37 cellular contexts compared by ENCODE assay signal in genomic region chr1:80272495-80272894, GRCh38.
DNase-seq lines count a peak whose midpoint lies in the region; ATAC-seq, FAIRE-seq and TF ChIP-seq lines count a peak whose summit lies in the region.
"Had no signal": no experiment of that assay in that cellular context is flagged by ENCODE, and none has a peak within 500 bp of the region (broad histone marks: within the 10 kb centered on the region; RNA-seq: fewer than 3 reads in every experiment).

No MANE protein-coding gene starts in this region.

- no peaks in the 10 kb centered on the region for H3K27me3 Mint-ChIP-seq in GM23338 (ENCODE audit: insufficient read depth, low read depth, poor library complexity)
- H3K27me3 Mint-ChIP-seq: B cell; CD4-positive, alpha-beta memory T cell; CD4-positive, alpha-beta T cell; CD4-positive, CD25-positive, alpha-beta regulatory T cell; CD8-positive, alpha-beta memory T cell had no signal

- intact Hi-C loops in HepG2 (cut with micrococcal nuclease; ENCODE audit: unreplicated experiment): no loop called here
- intact Hi-C loops in right lobe of liver (cut with DNase I): no loop called here
- intact Hi-C loops in GM12878 (cut with micrococcal nuclease; ENCODE audit: unreplicated experiment): no loop called here
- intact Hi-C loops in transverse colon (cut with DNase I; ENCODE audit: low total_unique reads): no loop called here

- H3K4me2 ChIP-seq in HepG2 (ENCODE audit: low read depth, low read length): no peak overlapping the region
- no peak overlapping the region for H3K4me2 ChIP-seq in GM23338
- H3K4me2 ChIP-seq in GM12878 (ENCODE audit: control insufficient read depth, insufficient read depth): no peak overlapping the region
- H3K4me2 ChIP-seq in hepatocyte: no peak overlapping the region
- H3K4me2 ChIP-seq: A549; BLaER1; BLaER1 treated with 17β-estradiol and CSF1 and Interleukin-3, amounts not matched to agents 10 nM and 100 nM had no signal

- H2AFZ ChIP-seq in HepG2 (ENCODE audit: low read length) (no peak overlapping the region), GM23338 (peak overlapping the region; percentile 48; the same call in 1 of the 2 replicates), GM12878 (ENCODE audit: control insufficient read depth, low read depth, low read length) (no peak overlapping the region), hepatocyte (no peak overlapping the region)

- H3K9me3 ChIP-seq in HepG2 (ENCODE audit: low read length) (peaks cover 85% of the 10 kb centered on the region), right lobe of liver (no peaks in the 10 kb centered on the region), HEK293 (ENCODE audit: control insufficient read depth, insufficient read depth, low read depth, low read length) (no peaks in the 10 kb centered on the region), GM12878 (replicated peaks; ENCODE audit: control insufficient read depth, insufficient read depth, low read length) (no peaks in the 10 kb centered on the region), hepatocyte (ENCODE audit: low read depth) (no peaks in the 10 kb centered on the region), tibial nerve (no peaks in the 10 kb centered on the region), transverse colon (no peaks in the 10 kb centered on the region)
- H3K9me3 ChIP-seq: A549; BE2C; BLaER1; BLaER1 treated with 17β-estradiol and CSF1 and Interleukin-3, amounts not matched to agents 10 nM and 100 nM; Caco-2 had no signal

- no peak for TF ChIP-seq POLR2A in HepG2 (IDR thresholded peaks at IDR 0.05; ENCODE audit: insufficient read depth in 1 of 2, low read depth in 2 of 2, low read length in 2 of 2)
- TF ChIP-seq POLR2A in right lobe of liver (IDR thresholded peaks at IDR 0.05): no peak
- TF ChIP-seq POLR2A in GM12878 (IDR thresholded peaks at IDR 0.05; ENCODE audit: low read depth, low read length): no peak
- TF ChIP-seq POLR2A in tibial nerve (IDR thresholded peaks at IDR 0.05): no peak
- TF ChIP-seq POLR2A in transverse colon (IDR thresholded peaks at IDR 0.05): no peak

- no peaks in the 10 kb centered on the region for H3F3A ChIP-seq in GM23338 (replicated peaks; ENCODE audit: low read depth)

- H3K4me3 ChIP-seq in HepG2 (replicated peaks in 1 of 3; ENCODE audit: insufficient read depth in 1 of 3, low read depth in 2 of 3, low read length in 3 of 3): no peak overlapping the region
- no peak overlapping the region for H3K4me3 ChIP-seq in right lobe of liver
- H3K4me3 ChIP-seq in GM23338: no peak overlapping the region
- H3K4me3 ChIP-seq in HEK293 (ENCODE audit: low read depth, low read length): no peak overlapping the region
- no peak overlapping the region for H3K4me3 ChIP-seq in GM12878
- no peak overlapping the region for H3K4me3 ChIP-seq in hepatocyte
- no peak overlapping the region for H3K4me3 ChIP-seq in tibial nerve
- no peak overlapping the region for H3K4me3 ChIP-seq in transverse colon
- H3K4me3 ChIP-seq: A549; BLaER1; BLaER1 treated with 17β-estradiol and CSF1 and Interleukin-3, amounts not matched to agents 10 nM and 100 nM had no signal

- RAD21 ChIA-PET in GM12878 (lab: Charles Lee; ENCODE audit: unreplicated experiment): no interaction called here

- H3K9me2 ChIP-seq in GM23338 (ENCODE audit: insufficient read depth): no peaks in the 10 kb centered on the region; the same call in none of the 2 replicates
- no peaks in the 10 kb centered on the region for H3K9me2 ChIP-seq in hepatocyte (replicated peaks; ENCODE audit: insufficient read depth)

- H3K9ac ChIP-seq in HepG2 (ENCODE audit: insufficient read depth, low read depth, low read length): no peak overlapping the region
- H3K9ac ChIP-seq in GM12878 (ENCODE audit: control insufficient read depth, insufficient read depth, low read length): no peak overlapping the region
- H3K9ac ChIP-seq: BLaER1; BLaER1 treated with 17β-estradiol and CSF1 and Interleukin-3, amounts not matched to agents 10 nM and 100 nM had no signal

- in situ Hi-C loops in HepG2 (cut with HindIII; ENCODE audit: extremely low pct_ligation_motif_present, low pct_unique_long_range_greater_than_20kb) (no loop called here), GM12878 (cut with MboI) (no loop called here), transverse colon (cut with MboI; ENCODE audit: low pct_ligation_motif_present in 1 of 4, low pct_unique_long_range_greater_than_20kb in 1 of 4, low sequenced_read_pairs in 3 of 4) (no loop called here)

- CTCF ChIA-PET in HepG2 (lab: Yijun Ruan, JAX; ENCODE audit: low intra/inter-chr PET ratio, low total read pairs) (no interaction called here), HEK293 (lab: Yijun Ruan, JAX) (no interaction called here), GM12878 (lab: Yijun Ruan, JAX) (no interaction called here)

- TF ChIP-seq CTCF in HepG2 (CRISPR knock-in tag; IDR thresholded peaks at IDR 0.05) (no peak), right lobe of liver (IDR thresholded peaks at IDR 0.05) (no peak), GM23338 (conservative IDR thresholded peaks at IDR 0.05; ENCODE audit: low read depth in 2 of 2) (no peak), HEK293 (tag by site-specific recombination; IDR thresholded peaks at IDR 0.05) (no peak), GM12878 (IDR thresholded peaks at IDR 0.05 in 2 of 3, conservative IDR thresholded peaks at IDR 0.05 in 1 of 3; ENCODE audit: control insufficient read depth in 2 of 3, extremely low read depth in 1 of 3, insufficient read depth in 1 of 3, low read depth in 3 of 3, low read length in 3 of 3) (no peak), hepatocyte (IDR thresholded peaks at IDR 0.05; ENCODE audit: poor library complexity) (no peak), tibial nerve (IDR thresholded peaks at IDR 0.05) (no peak), transverse colon (IDR thresholded peaks at IDR 0.05) (no peak)

- H3K4me1 Mint-ChIP-seq in GM23338: peaks cover 4% of the 10 kb centered on the region; the same call in 2 of the 3 replicates
- H3K4me1 Mint-ChIP-seq: B cell; CD14-positive monocyte; CD4-positive, alpha-beta memory T cell; CD4-positive, CD25-positive, alpha-beta regulatory T cell; CD8-positive, alpha-beta memory T cell had no signal

- POLR2A ChIA-PET in HepG2 (lab: Yijun Ruan, JAX) (no interaction called here), HEK293 (lab: Yijun Ruan, JAX) (no interaction called here), GM12878 (lab: Charles Lee) (no interaction called here)

- BruUV-seq in HepG2 (replicated peaks; lab: Mats Ljungman, UMichigan) (no TSS peak), GM12878 (replicated peaks; lab: Mats Ljungman, UMichigan) (no TSS peak)

- no peak overlapping the region for H3K4me3 Mint-ChIP-seq in GM23338
- H3K4me3 Mint-ChIP-seq: B cell; CD14-positive monocyte; CD4-positive, alpha-beta memory T cell; CD4-positive, alpha-beta T cell; CD4-positive, CD25-positive, alpha-beta regulatory T cell; CD8-positive, alpha-beta memory T cell; CD8-positive, alpha-beta T cell had no signal

- H3K36me3 ChIP-seq in HepG2 (replicated peaks in 1 of 2; ENCODE audit: control insufficient read depth in 1 of 2, insufficient read depth in 2 of 2, low read length in 2 of 2) (no peaks in the 10 kb centered on the region), right lobe of liver (no peaks in the 10 kb centered on the region), GM23338 (ENCODE audit: insufficient read depth) (no peaks in the 10 kb centered on the region), HEK293 (ENCODE audit: control insufficient read depth in 2 of 2, insufficient read depth in 1 of 2, low read length in 2 of 2) (no peaks in the 10 kb centered on the region), GM12878 (ENCODE audit: control insufficient read depth in 2 of 2, insufficient read depth in 2 of 2, low read length in 1 of 2) (no peaks in the 10 kb centered on the region), hepatocyte (replicated peaks; ENCODE audit: insufficient read depth, low read depth) (no peaks in the 10 kb centered on the region), tibial nerve (no peaks in the 10 kb centered on the region), transverse colon (no peaks in the 10 kb centered on the region)
- H3K36me3 ChIP-seq: BE2C; BLaER1; BLaER1 treated with 17β-estradiol and CSF1 and Interleukin-3, amounts not matched to agents 10 nM and 100 nM had no signal

- H3K27ac ChIP-seq in HepG2 (ENCODE audit: extremely low read length, insufficient read depth, low read length) (no peak overlapping the region), right lobe of liver (no peak overlapping the region), GM23338 (ENCODE audit: low read depth) (no peak overlapping the region), HEK293 (ENCODE audit: extremely low read depth, low read depth, low read length) (no peak overlapping the region), GM12878 (ENCODE audit: control insufficient read depth, insufficient read depth) (no peak overlapping the region), hepatocyte (no peak overlapping the region), tibial nerve (no peak overlapping the region), transverse colon (no peak overlapping the region)
- H3K27ac ChIP-seq: 22Rv1; A549; BLaER1; BLaER1 treated with 17β-estradiol and CSF1 and Interleukin-3, amounts not matched to agents 10 nM and 100 nM; C4-2B had no signal

- WGBS in HepG2 (ENCODE audit: low lambda C conversion rate): 2% methylated on average over 2 of the region's 2 CpGs
- 73% methylated on average over 2 of the region's 2 CpGs for WGBS in right lobe of liver (ENCODE audit: insufficient coverage, low coverage, low lambda C conversion rate, missing lambda C conversion rate)
- WGBS in GM12878 (ENCODE audit: insufficient coverage, insufficient replicate concordance, low lambda C conversion rate, missing lambda C conversion rate): 0% methylated on average over 2 of the region's 2 CpGs
- WGBS in hepatocyte (ENCODE audit: low lambda C conversion rate, missing lambda C conversion rate): 89% methylated on average over 2 of the region's 2 CpGs
- WGBS in tibial nerve, 2 donors: 91 to 93% methylated on average over 2 of the region's 2 CpGs
- WGBS in transverse colon (ENCODE audit: low coverage in 1 of 2), 2 donors: 59 to 68% methylated on average over 2 of the region's 2 CpGs

- DNase-seq in HepG2 (ENCODE audit: low spot score): no peak
- no peak for DNase-seq in right lobe of liver
- DNase-seq in GM23338 (ENCODE audit: low spot score): no peak
- no peak for DNase-seq in GM12878 (ENCODE audit: low read depth, low spot score)
- no peak for DNase-seq in hepatocyte (ENCODE audit: low spot score)
- DNase-seq in tibial nerve (ENCODE audit: low spot score in 2 of 2): no peak
- no peak for DNase-seq in transverse colon
- DNase-seq: 8988T; ACHN; AML-193; BE2C; C1 segment of cervical spinal cord; Caco-2; Calu3; CD4-positive, alpha-beta memory T cell; CD4-positive, alpha-beta T cell; CD4-positive, CD25-positive, alpha-beta regulatory T cell; CD8-positive, alpha-beta memory T cell; CD8-positive, alpha-beta T cell; COR-L47; DMS 273 treated with DMSO at 0.1 percent for 48 hours; DMS153; DMS53; DMS79; DMS79 treated with DMSO at 0.1 percent for 48 hours; DND-41; EL had no signal

- H3K79me2 ChIP-seq in HepG2 (ENCODE audit: insufficient read depth, low read length): no peaks in the 10 kb centered on the region
- H3K79me2 ChIP-seq in GM23338 (replicated peaks; ENCODE audit: insufficient read depth): no peaks in the 10 kb centered on the region
- H3K79me2 ChIP-seq in GM12878 (ENCODE audit: control insufficient read depth, insufficient read depth, low read length): no peaks in the 10 kb centered on the region
- H3K79me2 ChIP-seq in hepatocyte: no peaks in the 10 kb centered on the region

- H4K20me1 ChIP-seq in HepG2 (ENCODE audit: insufficient read depth, low read length) (no peaks in the 10 kb centered on the region), GM23338 (replicated peaks; ENCODE audit: insufficient read depth) (no peaks in the 10 kb centered on the region), GM12878 (ENCODE audit: control insufficient read depth, insufficient read depth) (no peaks in the 10 kb centered on the region), hepatocyte (ENCODE audit: insufficient read depth, poor library complexity, severe bottlenecking) (no peaks in the 10 kb centered on the region)
- H4K20me1 ChIP-seq: BLaER1; BLaER1 treated with 17β-estradiol and CSF1 and Interleukin-3, amounts not matched to agents 10 nM and 100 nM had no signal

- no peak overlapping the region for H3K27ac Mint-ChIP-seq in GM23338
- H3K27ac Mint-ChIP-seq: B cell; CD14-positive monocyte; CD4-positive, alpha-beta memory T cell; CD4-positive, alpha-beta T cell; CD4-positive, CD25-positive, alpha-beta regulatory T cell; CD8-positive, alpha-beta memory T cell; CD8-positive, alpha-beta T cell had no signal

- SMC1A ChIA-PET in GM12878 (lab: Charles Lee; ENCODE audit: uncharacterized antibody, unreplicated experiment): no interaction called here

- H3K36me3 Mint-ChIP-seq in GM23338 (ENCODE audit: low read depth): no peaks in the 10 kb centered on the region
- H3K36me3 Mint-ChIP-seq: CD14-positive monocyte; CD4-positive, alpha-beta memory T cell; CD4-positive, CD25-positive, alpha-beta regulatory T cell; CD8-positive, alpha-beta memory T cell; CD8-positive, alpha-beta T cell had no signal

- H3K9me3 Mint-ChIP-seq in GM23338: no peaks in the 10 kb centered on the region

- no peak for TF ChIP-seq RAD21 in HepG2 (CRISPR knock-in tag; IDR thresholded peaks at IDR 0.05)
- no peak for TF ChIP-seq RAD21 in GM12878 (IDR thresholded peaks at IDR 0.05; ENCODE audit: insufficient read depth, low read depth, low read length)

- no peak for FAIRE-seq in HepG2 (lab: Jason Lieb, UNC)
- FAIRE-seq in GM12878 (lab: Jason Lieb, UNC): no peak
- FAIRE-seq: A204.1, A549, D721Med had no signal

- ATAC-seq in HepG2: no peak
- ATAC-seq in right lobe of liver: no peak
- no peak for ATAC-seq in GM23338
- ATAC-seq in GM12878: no peak
- ATAC-seq: A549; CD8-positive, alpha-beta T cell had no signal

- no peaks in the 10 kb centered on the region for H3K4me1 ChIP-seq in HepG2 (ENCODE audit: insufficient read depth, low read length)
- no peaks in the 10 kb centered on the region for H3K4me1 ChIP-seq in right lobe of liver
- H3K4me1 ChIP-seq in GM23338 (ENCODE audit: insufficient read depth): no peaks in the 10 kb centered on the region
- H3K4me1 ChIP-seq in HEK293 (ENCODE audit: control insufficient read depth, insufficient read depth, low read length): no peaks in the 10 kb centered on the region
- H3K4me1 ChIP-seq in GM12878 (ENCODE audit: control insufficient read depth, insufficient read depth, low read length): no peaks in the 10 kb centered on the region
- H3K4me1 ChIP-seq in hepatocyte (ENCODE audit: insufficient read depth): no peaks in the 10 kb centered on the region
- H3K4me1 ChIP-seq in tibial nerve: no peaks in the 10 kb centered on the region
- no peaks in the 10 kb centered on the region for H3K4me1 ChIP-seq in transverse colon
- H3K4me1 ChIP-seq: A549; BE2C; BLaER1; BLaER1 treated with 17β-estradiol and CSF1 and Interleukin-3, amounts not matched to agents 10 nM and 100 nM; Caco-2 had no signal

- TF ChIP-seq EP300 in HepG2 (IDR thresholded peaks at IDR 0.05; ENCODE audit: low read depth in 2 of 2, low read length in 2 of 2) (no peak), HepG2 (CRISPR knock-in tag; IDR thresholded peaks at IDR 0.05; ENCODE audit: borderline replicate concordance) (no peak), GM12878 (IDR thresholded peaks at IDR 0.05; ENCODE audit: borderline replicate concordance in 1 of 2, control insufficient read depth in 1 of 2, low read depth in 2 of 2, low read length in 2 of 2) (no peak), tibial nerve (IDR thresholded peaks at IDR 0.05) (no peak), transverse colon (IDR thresholded peaks at IDR 0.05; ENCODE audit: low read depth) (no peak)

- no peaks in the 10 kb centered on the region for H3K27me3 ChIP-seq in HepG2 (ENCODE audit: control insufficient read depth in 1 of 2, insufficient read depth in 2 of 2, low read length in 2 of 2)
- no peaks in the 10 kb centered on the region for H3K27me3 ChIP-seq in right lobe of liver
- H3K27me3 ChIP-seq in GM23338 (ENCODE audit: insufficient read depth): no peaks in the 10 kb centered on the region
- H3K27me3 ChIP-seq in GM12878 (replicated peaks in 1 of 2; ENCODE audit: control insufficient read depth in 2 of 2, insufficient read depth in 2 of 2, low read length in 1 of 2): no peaks in the 10 kb centered on the region
- H3K27me3 ChIP-seq in hepatocyte: no peaks in the 10 kb centered on the region
- H3K27me3 ChIP-seq in tibial nerve: no peaks in the 10 kb centered on the region
- no peaks in the 10 kb centered on the region for H3K27me3 ChIP-seq in transverse colon
- H3K27me3 ChIP-seq: BE2C; BLaER1; BLaER1 treated with 17β-estradiol and CSF1 and Interleukin-3, amounts not matched to agents 10 nM and 100 nM had no signal

Comparison
In these comparisons a context has a peak if more than half of its experiments do, and no peak if none do; other contexts are left out.
1. Of the 63 proteins assayed by ChIP-seq in both HepG2 and HEK293: peak only in HepG2: none; only in HEK293: ATF2; in both: none; in neither: 62.